Comparison of ENCODE assay signal across 14 cellular contexts in genomic region chr3:85560088-85560790, GRCh38.
DNase-seq lines count a peak whose midpoint lies in the region; ATAC-seq and TF ChIP-seq lines count a peak whose summit lies in the region.
"Had no signal": no experiment of that assay in that cellular context is flagged by ENCODE, and none has a peak within 500 bp of the region (broad histone marks: within the 10 kb centered on the region; RNA-seq: fewer than 3 reads in every experiment).

No MANE protein-coding gene starts in this region.

- peaks cover 0 to 8% (median 0%) of the 10 kb centered on the region in 9 donors for H3K4me1 ChIP-seq in heart right ventricle
- no peaks in the 10 kb centered on the region for H3K4me1 ChIP-seq in mucosa of descending colon (ENCODE audit: low read depth)
- H3K4me1 ChIP-seq: adrenal gland had no signal

- peaks cover 15% of the 10 kb centered on the region for H3K4me1 Mint-ChIP-seq in osteocyte (ENCODE audit: unreplicated experiment)

- DNase-seq in NCI-H146 treated with DMSO at 0.1 percent for 48 hours (lab: John Stamatoyannopoulos, UW; ENCODE audit: unreplicated experiment), result peak; percentile 26
- peak; percentile 1 for DNase-seq in brain microvascular endothelial cell
- peak in 1 of 2 donors; percentile 19 for DNase-seq in heart right ventricle
- DNase-seq in renal cortical epithelial cell (ENCODE audit: low read depth), result peak; percentile 85
- no peak for DNase-seq in mucosa of descending colon
- DNase-seq in osteocyte (ENCODE audit: extremely low spot score, unreplicated experiment), result no peak
- DNase-seq: activated CD4-positive, alpha-beta T cell treated with anti-CD3 and anti-CD28 coated beads for 48 hours; activated T-cell treated with anti-CD3 and anti-CD28 coated beads, Interleukin-2, amount 50 U/mL, for 24 hours; adrenal gland; effector CD8-positive, alpha-beta T cell; T-helper 2 cell had no signal

- no peak overlapping the region for H3K27ac Mint-ChIP-seq in osteocyte (ENCODE audit: unreplicated experiment)
- H3K27ac Mint-ChIP-seq: activated T-cell treated with anti-CD3 and anti-CD28 coated beads, Interleukin-2, amount 50 U/mL, for 24 hours had no signal

- no peak for TF ChIP-seq CTCF in brain microvascular endothelial cell (IDR thresholded peaks at IDR 0.05; ENCODE audit: low read depth, low read length, missing control alignments)
- TF ChIP-seq CTCF in heart right ventricle (IDR thresholded peaks at IDR 0.05), result no peak
- TF ChIP-seq CTCF in mucosa of descending colon (IDR thresholded peaks at IDR 0.05), result no peak
- TF ChIP-seq CTCF in osteocyte (IDR thresholded peaks at IDR 0.05), result no peak

- no peaks in the 10 kb centered on the region for H3K27me3 Mint-ChIP-seq in osteocyte (ENCODE audit: unreplicated experiment)
- H3K27me3 Mint-ChIP-seq: activated T-cell treated with anti-CD3 and anti-CD28 coated beads, Interleukin-2, amount 50 U/mL, for 24 hours had no signal

- H3K9me3 ChIP-seq in heart right ventricle, result no peaks in the 10 kb centered on the region
- no peaks in the 10 kb centered on the region for H3K9me3 ChIP-seq in mucosa of descending colon
- H3K9me3 ChIP-seq: adrenal gland, tibial nerve had no signal

- H3K9me3 Mint-ChIP-seq in osteocyte (ENCODE audit: unreplicated experiment), result no peaks in the 10 kb centered on the region
- H3K9me3 Mint-ChIP-seq: activated T-cell treated with anti-CD3 and anti-CD28 coated beads, Interleukin-2, amount 50 U/mL, for 24 hours had no signal

- H3K36me3 ChIP-seq in brain microvascular endothelial cell (replicated peaks) (no peaks in the 10 kb centered on the region), heart right ventricle (no peaks in the 10 kb centered on the region), mucosa of descending colon (ENCODE audit: low read depth) (no peaks in the 10 kb centered on the region)
- H3K36me3 ChIP-seq: adrenal gland, tibial nerve had no signal

- H3K4me3 Mint-ChIP-seq in osteocyte (ENCODE audit: unreplicated experiment), result no peak overlapping the region
- H3K4me3 Mint-ChIP-seq: activated T-cell treated with anti-CD3 and anti-CD28 coated beads, Interleukin-2, amount 50 U/mL, for 24 hours had no signal

- ATAC-seq in heart right ventricle (peak in 5 of 8 donors; percentile 55 to 76 (median 63)), HG02884 (IDR thresholded peaks at IDR 0.05; ENCODE audit: unreplicated experiment) (no peak), HG03108 (IDR thresholded peaks at IDR 0.05; ENCODE audit: unreplicated experiment) (no peak), mucosa of descending colon (no peak)

- H3K27me3 ChIP-seq in brain microvascular endothelial cell (replicated peaks) (no peaks in the 10 kb centered on the region), heart right ventricle (no peaks in the 10 kb centered on the region)
- H3K27me3 ChIP-seq: adrenal gland, tibial nerve had no signal

- WGBS in heart right ventricle, 2 donors, result 39 to 46% methylated on average over 7 of the region's 7 CpGs

- H3K27ac ChIP-seq in brain microvascular endothelial cell, result no peak overlapping the region
- no peak overlapping the region for H3K27ac ChIP-seq in heart right ventricle
- H3K27ac ChIP-seq: adrenal gland, tibial nerve had no signal

- intact Hi-C loops in heart right ventricle (cut with DNase I) (no loop called here), mucosa of descending colon (cut with DNase I, micrococcal nuclease) (no loop called here)

- no peaks in the 10 kb centered on the region for H3K36me3 Mint-ChIP-seq in osteocyte (ENCODE audit: unreplicated experiment)

- in situ Hi-C loops in brain microvascular endothelial cell (cut with HindIII; ENCODE audit: low pct_ligation_motif_present, low sequenced_read_pairs), result no loop called here

- H3K4me3 ChIP-seq in brain microvascular endothelial cell (ENCODE audit: low read depth, low read length) (no peak overlapping the region), heart right ventricle (no peak overlapping the region), mucosa of descending colon (no peak overlapping the region)
- H3K4me3 ChIP-seq: adrenal gland, tibial nerve had no signal

Comparison
In these comparisons a context has a peak if more than half of its experiments do, and no peak if none do; other contexts are left out.
1. DNase-seq: peak in NCI-H146 treated with DMSO at 0.1 percent for 48 hours (single experiment), brain microvascular endothelial cell (single experiment) and renal cortical epithelial cell (single experiment); none in mucosa of descending colon (0 of 3) and osteocyte (single experiment).
2. ATAC-seq: peak in heart right ventricle (5 of 8); none in HG02884 (single experiment), HG03108 (single experiment) and mucosa of descending colon (single experiment).